In genomic region chr1:4379451-4380175, GRCh38 we compare ENCODE assay signal across 1 cellular context.
TF ChIP-seq lines count a peak whose summit lies in the region.

No MANE protein-coding gene starts in this region.

TF ChIP-seq in GM23338, 12 proteins besides CTCF, POLR2A, EP300 and RAD21 (continued from another document):
- TF ChIP-seq ZNF462 (CRISPR knock-in tag; IDR thresholded peaks at IDR 0.05) (no peak), CREB1 (CRISPR knock-in tag; IDR thresholded peaks at IDR 0.05; ENCODE audit: low read depth) (no peak), POLR2AphosphoS5 (IDR thresholded peaks at IDR 0.05; ENCODE audit: low read depth) (no peak)
- TF ChIP-seq, protein P1, sequence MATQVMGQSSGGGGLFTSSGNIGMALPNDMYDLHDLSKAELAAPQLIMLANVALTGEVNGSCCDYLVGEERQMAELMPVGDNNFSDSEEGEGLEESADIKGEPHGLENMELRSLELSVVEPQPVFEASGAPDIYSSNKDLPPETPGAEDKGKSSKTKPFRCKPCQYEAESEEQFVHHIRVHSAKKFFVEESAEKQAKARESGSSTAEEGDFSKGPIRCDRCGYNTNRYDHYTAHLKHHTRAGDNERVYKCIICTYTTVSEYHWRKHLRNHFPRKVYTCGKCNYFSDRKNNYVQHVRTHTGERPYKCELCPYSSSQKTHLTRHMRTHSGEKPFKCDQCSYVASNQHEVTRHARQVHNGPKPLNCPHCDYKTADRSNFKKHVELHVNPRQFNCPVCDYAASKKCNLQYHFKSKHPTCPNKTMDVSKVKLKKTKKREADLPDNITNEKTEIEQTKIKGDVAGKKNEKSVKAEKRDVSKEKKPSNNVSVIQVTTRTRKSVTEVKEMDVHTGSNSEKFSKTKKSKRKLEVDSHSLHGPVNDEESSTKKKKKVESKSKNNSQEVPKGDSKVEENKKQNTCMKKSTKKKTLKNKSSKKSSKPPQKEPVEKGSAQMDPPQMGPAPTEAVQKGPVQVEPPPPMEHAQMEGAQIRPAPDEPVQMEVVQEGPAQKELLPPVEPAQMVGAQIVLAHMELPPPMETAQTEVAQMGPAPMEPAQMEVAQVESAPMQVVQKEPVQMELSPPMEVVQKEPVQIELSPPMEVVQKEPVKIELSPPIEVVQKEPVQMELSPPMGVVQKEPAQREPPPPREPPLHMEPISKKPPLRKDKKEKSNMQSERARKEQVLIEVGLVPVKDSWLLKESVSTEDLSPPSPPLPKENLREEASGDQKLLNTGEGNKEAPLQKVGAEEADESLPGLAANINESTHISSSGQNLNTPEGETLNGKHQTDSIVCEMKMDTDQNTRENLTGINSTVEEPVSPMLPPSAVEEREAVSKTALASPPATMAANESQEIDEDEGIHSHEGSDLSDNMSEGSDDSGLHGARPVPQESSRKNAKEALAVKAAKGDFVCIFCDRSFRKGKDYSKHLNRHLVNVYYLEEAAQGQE (IDR thresholded peaks at IDR 0.05; ENCODE audit: unreplicated experiment) = no peak
